ENCODE assay signal across 9 cellular contexts in the genomic region with DNA sequence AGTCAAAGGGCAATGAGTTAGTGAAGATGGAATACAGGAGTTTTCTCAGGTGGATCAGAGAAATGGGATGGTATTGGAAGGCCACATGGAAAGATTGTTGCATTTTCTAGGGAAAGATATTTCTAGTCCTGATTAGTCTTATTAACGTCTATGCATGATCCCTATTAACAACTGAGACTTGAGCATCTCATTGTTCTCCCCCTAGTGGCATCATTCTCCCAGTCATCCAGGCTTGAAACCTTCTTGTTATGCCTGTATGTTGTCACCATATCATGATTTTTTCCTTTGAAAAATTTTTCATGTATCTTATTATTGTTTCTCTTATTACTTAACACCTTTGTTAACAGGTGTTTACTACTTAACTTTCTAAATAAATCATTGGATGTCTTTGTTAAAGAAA. TPM values are rescaled to one million over a fixed set of nuclear protein-coding genes. Genes with fewer than 3 reads are reported as not detected.
DNase-seq lines count a peak whose midpoint lies in the region; ATAC-seq, FAIRE-seq and TF ChIP-seq lines count a peak whose summit lies in the region.
"Had no signal": no experiment of that assay in that cellular context is flagged by ENCODE, and none has a peak within 500 bp of the region (broad histone marks: within the 10 kb centered on the region; RNA-seq: fewer than 3 reads in every experiment).

No MANE protein-coding gene starts in this region.

- TF ChIP-seq CTCF in bronchial epithelial cell (IDR thresholded peaks at IDR 0.05; ENCODE audit: insufficient read depth, low read length, severe bottlenecking), result peak; percentile 48
- TF ChIP-seq CTCF in nephron (IDR thresholded peaks at IDR 0.05; ENCODE audit: unreplicated experiment in 3 of 3), result peak in 2 of 3 experiments; percentile 14 to 23

- peaks cover 5% of the 10 kb centered on the region for H3K4me1 Mint-ChIP-seq in nephron

- H3K4ac ChIP-seq in neuronal stem cell (ENCODE audit: low read length), result no peak overlapping the region

- no CpG with 5 or more reads among the region's 1 CpG for WGBS in neuronal stem cell (ENCODE audit: extremely low coverage in 2 of 2, insufficient read length in 2 of 2, insufficient replicate concordance in 1 of 2), 2 donors

- H2AFZ ChIP-seq in neuronal stem cell (ENCODE audit: low read length), result no peak overlapping the region

- H3K27me3 ChIP-seq in bronchial epithelial cell (ENCODE audit: control insufficient read depth, insufficient read depth, low read length), result no peaks in the 10 kb centered on the region
- H3K27me3 ChIP-seq in neuronal stem cell (ENCODE audit: control insufficient read depth in 3 of 3, insufficient read depth in 3 of 3, low read depth in 1 of 3, low read length in 3 of 3), result no peaks in the 10 kb centered on the region

- no peak overlapping the region for H3K4me3 ChIP-seq in bronchial epithelial cell (ENCODE audit: low read depth, low read length)
- H3K4me3 ChIP-seq in neuronal stem cell (ENCODE audit: low read length in 2 of 2), result no peak overlapping the region
- H3K4me3 ChIP-seq: lung had no signal

- no peak overlapping the region for H3K14ac ChIP-seq in neuronal stem cell (ENCODE audit: low read length)

- peaks cover 15% of the 10 kb centered on the region for H3K36me3 Mint-ChIP-seq in nephron (ENCODE audit: low read depth)

- H3K27me3 Mint-ChIP-seq in nephron (ENCODE audit: low read depth), result no peaks in the 10 kb centered on the region

- H2AK5ac ChIP-seq in neuronal stem cell (ENCODE audit: low read depth, low read length), result no peak overlapping the region

- H4K91ac ChIP-seq in neuronal stem cell (ENCODE audit: low read depth, low read length, poor library complexity), result no peak overlapping the region

- no peaks in the 10 kb centered on the region for H3K4me1 ChIP-seq in neuronal stem cell (ENCODE audit: control insufficient read depth in 2 of 2, insufficient read depth in 1 of 2, low read depth in 1 of 2, low read length in 2 of 2)

- no peak overlapping the region for H2BK12ac ChIP-seq in neuronal stem cell (ENCODE audit: low read length)

- H3K4me3 Mint-ChIP-seq in nephron, result no peak overlapping the region

- no peak overlapping the region for H2BK120ac ChIP-seq in neuronal stem cell (ENCODE audit: low read depth, low read length)

- no peak overlapping the region for H3K27ac ChIP-seq in neuronal stem cell (replicated peaks; ENCODE audit: low read length)

- no peak overlapping the region for H3K18ac ChIP-seq in neuronal stem cell (ENCODE audit: low read length)

- no peak for ATAC-seq in GM21423 (IDR thresholded peaks at IDR 0.05; ENCODE audit: unreplicated experiment)

- H3K23ac ChIP-seq in neuronal stem cell (ENCODE audit: low read depth, low read length, poor library complexity), result no peak overlapping the region

- no peaks in the 10 kb centered on the region for H3K9me3 ChIP-seq in neuronal stem cell (replicated peaks in 1 of 2; ENCODE audit: control insufficient read depth in 2 of 2, insufficient read depth in 1 of 2, low read depth in 1 of 2, low read length in 2 of 2)

- H4K8ac ChIP-seq in neuronal stem cell (ENCODE audit: low read depth, low read length), result no peak overlapping the region

- FAIRE-seq in bronchial epithelial cell (lab: Jason Lieb, UNC), result no peak

- no peaks in the 10 kb centered on the region for H3K36me3 ChIP-seq in bronchial epithelial cell (ENCODE audit: control insufficient read depth, insufficient read depth, low read length)
- H3K36me3 ChIP-seq in neuronal stem cell (replicated peaks in 1 of 2; ENCODE audit: control insufficient read depth in 2 of 2, insufficient read depth in 2 of 2, low read length in 2 of 2), result peaks cover 0 to 6% of the 10 kb centered on the region in 2 donors

- H3K9ac ChIP-seq in neuronal stem cell (ENCODE audit: low read depth, low read length, poor library complexity), result no peak overlapping the region

- H3K27ac Mint-ChIP-seq in nephron, result no peak overlapping the region

- H3K4me2 ChIP-seq in neuronal stem cell (ENCODE audit: insufficient read depth, low read length, poor library complexity, severe bottlenecking), result no peak overlapping the region

- DNase-seq in DMS53 (lab: John Stamatoyannopoulos, UW) (peak; percentile 55), DMS53 treated with DMSO at 0.1 percent for 48 hours (lab: John Stamatoyannopoulos, UW; ENCODE audit: unreplicated experiment) (no peak), LHCN-M2 (ENCODE audit: low read depth) (peak; percentile 11), bronchial epithelial cell (ENCODE audit: low read depth) (peak; percentile 61), neuronal stem cell (ENCODE audit: low spot score) (no peak), kidney tubule cell (ENCODE audit: low spot score) (no peak)

- peaks cover 2% of the 10 kb centered on the region for H3K79me1 ChIP-seq in neuronal stem cell (ENCODE audit: low read depth, low read length)

- no peaks in the 10 kb centered on the region for H3K9me3 Mint-ChIP-seq in nephron

- H2BK5ac ChIP-seq in neuronal stem cell (ENCODE audit: low read length), result no peak overlapping the region

- H2BK15ac ChIP-seq in neuronal stem cell (ENCODE audit: low read length), result no peak overlapping the region

RNA-seq across cellular contexts. Expression of a gene that starts 34.4 kb away (rescaled TPM):
- total RNA-seq in LHCN-M2 (2014; rRNA removed), result 49.4 and 58.1 TPM in 2 replicates
- 18.1 TPM for polyA plus RNA-seq in LHCN-M2 (2012)
- total RNA-seq in bronchial epithelial cell, result 34.2 and 39.7 TPM in 2 replicates
- 70.1 TPM for polyA plus RNA-seq in neuronal stem cell (2013, experiment 1 of 2)
- 70.2 TPM for polyA plus RNA-seq in neuronal stem cell (2013, experiment 2 of 2)

Comparison
In these comparisons a context has a peak if more than half of its experiments do, and no peak if none do; other contexts are left out.
1. DNase-seq: peak in DMS53 (single experiment), LHCN-M2 (single experiment) and bronchial epithelial cell (single experiment); none in DMS53 treated with DMSO at 0.1 percent for 48 hours (single experiment), neuronal stem cell (single experiment) and kidney tubule cell (single experiment).